9 cellular contexts compared by ENCODE assay signal in genomic region chr3:5187920-5188418, GRCh38. TPM values are rescaled to one million over a fixed set of nuclear protein-coding genes. Genes with fewer than 3 reads are reported as not detected.
A peak's percentile ranks its signal among the peaks of the same experiment; 100 is the strongest.
DNase-seq lines count a peak whose midpoint lies in the region; ATAC-seq, FAIRE-seq and TF ChIP-seq lines count a peak whose summit lies in the region.
"Had no signal": no experiment of that assay in that cellular context is flagged by ENCODE, and none has a peak within 500 bp of the region (broad histone marks: within the 10 kb centered on the region; RNA-seq: fewer than 3 reads in every experiment).

No MANE protein-coding gene starts in this region.

- no peak overlapping the region for H2AK5ac ChIP-seq in neuronal stem cell (ENCODE audit: low read depth, low read length)

- H3K79me1 ChIP-seq in neuronal stem cell (ENCODE audit: low read depth, low read length) = peaks cover 3% of the 10 kb centered on the region

- H3K4me1 ChIP-seq in NT2/D1 (ENCODE audit: insufficient read depth, insufficient read length) (no peaks in the 10 kb centered on the region), neuronal stem cell (ENCODE audit: control insufficient read depth in 2 of 2, insufficient read depth in 1 of 2, low read depth in 1 of 2, low read length in 2 of 2) (peaks cover 3 to 5% of the 10 kb centered on the region in 2 donors)

- H3K27me3 ChIP-seq in NT2/D1 (ENCODE audit: insufficient read depth, insufficient read length) = peaks cover 4% of the 10 kb centered on the region
- no peaks in the 10 kb centered on the region for H3K27me3 ChIP-seq in neuronal stem cell (ENCODE audit: control insufficient read depth in 3 of 3, insufficient read depth in 3 of 3, low read depth in 1 of 3, low read length in 3 of 3)

- no CpG with 5 or more reads among the region's 66 CpGs for WGBS in neuronal stem cell (ENCODE audit: extremely low coverage in 2 of 2, insufficient read length in 2 of 2, insufficient replicate concordance in 1 of 2), 2 donors

- H3K14ac ChIP-seq in neuronal stem cell (ENCODE audit: low read length) = peak overlapping the region; percentile 79

- peak overlapping the region; percentile 96 for H3K18ac ChIP-seq in neuronal stem cell (ENCODE audit: low read length)

- H4K8ac ChIP-seq in neuronal stem cell (ENCODE audit: low read depth, low read length) = no peak overlapping the region

- H3K4me3 ChIP-seq in NT2/D1 (ENCODE audit: insufficient read length, low read depth) (peak overlapping the region; percentile 92), neuronal stem cell (ENCODE audit: low read length in 2 of 2) (peak overlapping the region; percentile 92 to 97)

- ATAC-seq in GM18511 (IDR thresholded peaks at IDR 0.05; ENCODE audit: unreplicated experiment) = peak; percentile 18
- peak; percentile 10 for ATAC-seq in HG02623 (IDR thresholded peaks at IDR 0.05; ENCODE audit: unreplicated experiment)

- peak overlapping the region; percentile 12 for H3K27ac ChIP-seq in neuronal stem cell (replicated peaks; ENCODE audit: low read length)

- peak overlapping the region; percentile 30 for H2BK15ac ChIP-seq in neuronal stem cell (ENCODE audit: low read length)

- H2BK120ac ChIP-seq in neuronal stem cell (ENCODE audit: low read depth, low read length) = no peak overlapping the region

- FAIRE-seq in frontal cortex (lab: Jason Lieb, UNC) = no peak
- no peak for FAIRE-seq in D721Med (lab: Jason Lieb, UNC)
- FAIRE-seq: endometrium had no signal

- no peak overlapping the region for H3K4ac ChIP-seq in neuronal stem cell (ENCODE audit: low read length)

- H2BK5ac ChIP-seq in neuronal stem cell (ENCODE audit: low read length) = no peak overlapping the region

- H3K9ac ChIP-seq in NT2/D1 (ENCODE audit: insufficient read length, low read depth) (peak overlapping the region; percentile 96), neuronal stem cell (ENCODE audit: low read depth, low read length, poor library complexity) (peak overlapping the region; percentile 94)

- H4K91ac ChIP-seq in neuronal stem cell (ENCODE audit: low read depth, low read length, poor library complexity) = no peak overlapping the region

- peak overlapping the region; percentile 75 for H3K4me2 ChIP-seq in neuronal stem cell (ENCODE audit: insufficient read depth, low read length, poor library complexity, severe bottlenecking)

- peak overlapping the region; percentile 90 for H3K23ac ChIP-seq in neuronal stem cell (ENCODE audit: low read depth, low read length, poor library complexity)

- H3K36me3 ChIP-seq in NT2/D1 (ENCODE audit: insufficient read depth, insufficient read length, low read length) (peaks cover 8% of the 10 kb centered on the region), neuronal stem cell (replicated peaks in 1 of 2; ENCODE audit: control insufficient read depth in 2 of 2, insufficient read depth in 2 of 2, low read length in 2 of 2) (peaks cover 0 to 21% of the 10 kb centered on the region in 2 donors)

- no peak for TF ChIP-seq CTCF in D721Med (IDR thresholded peaks at IDR 0.05; ENCODE audit: insufficient read depth, missing control alignments)

- no peak overlapping the region for H2BK12ac ChIP-seq in neuronal stem cell (ENCODE audit: low read length)

- peak; percentile 8 for DNase-seq in NT2/D1 (ENCODE audit: low read depth, low spot score)
- peak; percentile 51 for DNase-seq in activated gamma-delta T cell (lab: John Stamatoyannopoulos, UW)
- peak; percentile 37 to 54 for DNase-seq in frontal cortex (ENCODE audit: low spot score in 2 of 2)
- no peak for DNase-seq in neuronal stem cell (ENCODE audit: low spot score)
- DNase-seq in cortex of kidney (lab: John Stamatoyannopoulos, UW) = no peak
- no peak for DNase-seq in D721Med (ENCODE audit: insufficient read length, low spot score)

- H2AFZ ChIP-seq in neuronal stem cell (ENCODE audit: low read length) = peak overlapping the region; percentile 93

- H3K9me3 ChIP-seq in NT2/D1 (ENCODE audit: insufficient read depth, low read length) (no peaks in the 10 kb centered on the region), neuronal stem cell (replicated peaks in 1 of 2; ENCODE audit: control insufficient read depth in 2 of 2, insufficient read depth in 1 of 2, low read depth in 1 of 2, low read length in 2 of 2) (no peaks in the 10 kb centered on the region)

RNA-seq across cellular contexts. Expression of gene EDEM1, which starts 0.5 kb away (rescaled TPM):
- 5.3 TPM for total RNA-seq in frontal cortex
- polyA plus RNA-seq in neuronal stem cell (2013, experiment 1 of 2) = 7.8 TPM
- 8.3 TPM for polyA plus RNA-seq in neuronal stem cell (2013, experiment 2 of 2)

Comparison
In these comparisons a context has a peak if more than half of its experiments do, and no peak if none do; other contexts are left out.
1. DNase-seq: peak in NT2/D1 (single experiment), activated gamma-delta T cell (single experiment) and frontal cortex (2 of 2); none in neuronal stem cell (single experiment), cortex of kidney (single experiment) and D721Med (single experiment).